11 cellular contexts compared by ENCODE assay signal in the genomic region with DNA sequence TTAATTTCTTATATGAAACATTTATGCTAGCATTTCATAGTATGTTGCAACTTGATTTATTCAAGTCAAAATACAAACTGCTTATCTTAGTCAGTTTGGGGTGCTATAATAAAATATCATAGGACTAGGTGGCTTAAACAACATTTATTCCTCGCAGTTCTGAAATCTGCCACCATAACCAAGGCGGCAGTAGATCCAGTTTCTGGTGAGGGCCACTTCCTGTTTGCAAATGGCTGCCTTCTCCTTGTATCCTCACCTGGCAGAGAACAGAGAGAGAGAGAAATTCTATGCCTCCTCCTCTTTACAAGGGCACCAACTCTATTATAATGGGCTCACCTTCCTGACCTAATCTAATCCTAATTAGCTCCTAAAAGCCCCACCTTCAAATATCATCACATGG.
A peak's percentile ranks its signal among the peaks of the same experiment; 100 is the strongest.
DNase-seq lines count a peak whose midpoint lies in the region; ATAC-seq and TF ChIP-seq lines count a peak whose summit lies in the region.
"Had no signal": no experiment of that assay in that cellular context is flagged by ENCODE, and none has a peak within 500 bp of the region (broad histone marks: within the 10 kb centered on the region; RNA-seq: fewer than 3 reads in every experiment).

No MANE protein-coding gene starts in this region.

- no peaks in the 10 kb centered on the region for H3F3A ChIP-seq in neural progenitor cell (ENCODE audit: low read depth)

- no peak overlapping the region for H3K23ac ChIP-seq in mesenchymal stem cell (ENCODE audit: low read length in 2 of 2)

- H3K4me1 ChIP-seq in neural progenitor cell (no peaks in the 10 kb centered on the region), mesenchymal stem cell (ENCODE audit: control insufficient read depth, insufficient read depth, low read depth, low read length) (no peaks in the 10 kb centered on the region)
- H3K4me1 ChIP-seq: tibial artery had no signal

- no peaks in the 10 kb centered on the region for H3K27me3 ChIP-seq in neural progenitor cell
- H3K27me3 ChIP-seq in mesenchymal stem cell (ENCODE audit: control insufficient read depth in 1 of 2, insufficient read depth in 1 of 2, low read length in 2 of 2): no peaks in the 10 kb centered on the region
- H3K27me3 ChIP-seq: tibial artery had no signal

- no peak overlapping the region for H2BK5ac ChIP-seq in mesenchymal stem cell (ENCODE audit: low read depth, low read length, poor library complexity, severe bottlenecking)

- H3K4me2 ChIP-seq in neural progenitor cell: no peak overlapping the region
- no peak overlapping the region for H3K4me2 ChIP-seq in mesenchymal stem cell (ENCODE audit: low read length, poor library complexity, severe bottlenecking)

- no peaks in the 10 kb centered on the region for H3K79me1 ChIP-seq in mesenchymal stem cell (replicated peaks; ENCODE audit: low read length, poor library complexity, severe bottlenecking)

- H3K9me3 ChIP-seq in neural progenitor cell (ENCODE audit: low read depth): no peaks in the 10 kb centered on the region
- H3K9me3 ChIP-seq in mesenchymal stem cell (ENCODE audit: control insufficient read depth, low read length): no peaks in the 10 kb centered on the region
- H3K9me3 ChIP-seq: tibial artery had no signal

- H3K79me2 ChIP-seq in neural progenitor cell (ENCODE audit: low read depth): no peaks in the 10 kb centered on the region

- H3K27ac ChIP-seq in neural progenitor cell: no peak overlapping the region
- no peak overlapping the region for H3K27ac ChIP-seq in mesenchymal stem cell (ENCODE audit: low read length, poor library complexity, severe bottlenecking)
- H3K27ac ChIP-seq: skin epidermis, tibial artery had no signal

- no peak overlapping the region for H3K14ac ChIP-seq in mesenchymal stem cell (ENCODE audit: low read length in 2 of 2)

- no peak overlapping the region for H2AFZ ChIP-seq in neural progenitor cell (replicated peaks)
- H2AFZ ChIP-seq in mesenchymal stem cell (ENCODE audit: low read depth, low read length): no peak overlapping the region

- H3K4ac ChIP-seq in mesenchymal stem cell (ENCODE audit: low read depth in 1 of 2, low read length in 2 of 2): no peak overlapping the region

- no peaks in the 10 kb centered on the region for H3K27me3 Mint-ChIP-seq in neural progenitor cell (ENCODE audit: insufficient read depth, low read depth)

- peaks cover 2% of the 10 kb centered on the region for H3K9me3 Mint-ChIP-seq in neural progenitor cell

- no peaks in the 10 kb centered on the region for H4K20me1 ChIP-seq in neural progenitor cell (ENCODE audit: low read depth)

- no peak overlapping the region for H4K8ac ChIP-seq in mesenchymal stem cell (ENCODE audit: low read length)

- DNase-seq in NOMO-1 treated with DMSO at 0.1 percent for 48 hours (lab: John Stamatoyannopoulos, UW; ENCODE audit: unreplicated experiment): peak; percentile 10
- DNase-seq in NOMO-1 (lab: John Stamatoyannopoulos, UW; ENCODE audit: unreplicated experiment in 2 of 2): no peak
- peak; percentile 42 for DNase-seq in SK-MEL-5 (ENCODE audit: low read depth, low spot score)
- DNase-seq in neural progenitor cell (ENCODE audit: low spot score): no peak
- no peak for DNase-seq in mesenchymal stem cell
- no peak for DNase-seq in COR-L47 (lab: John Stamatoyannopoulos, UW)
- no peak for DNase-seq in iPS-NIHi11 (ENCODE audit: low spot score)
- DNase-seq: tibial artery had no signal

- H3K4me1 Mint-ChIP-seq in neural progenitor cell: peaks cover 8% of the 10 kb centered on the region

- H3K36me3 Mint-ChIP-seq in neural progenitor cell: no peaks in the 10 kb centered on the region
- H3K36me3 Mint-ChIP-seq: activated naive CD8-positive, alpha-beta T cell had no signal

- no peak overlapping the region for H2AK5ac ChIP-seq in mesenchymal stem cell (ENCODE audit: low read length, severe bottlenecking)

- H2BK12ac ChIP-seq in mesenchymal stem cell (ENCODE audit: low read length in 2 of 2): no peak overlapping the region

- no peak overlapping the region for H3K4me3 ChIP-seq in neural progenitor cell
- no peak overlapping the region for H3K4me3 ChIP-seq in mesenchymal stem cell (ENCODE audit: insufficient read depth in 1 of 2, low read depth in 1 of 2, low read length in 2 of 2)
- H3K4me3 ChIP-seq: skin epidermis, tibial artery had no signal

- H3K36me3 ChIP-seq in neural progenitor cell: no peaks in the 10 kb centered on the region
- H3K36me3 ChIP-seq in mesenchymal stem cell (ENCODE audit: control insufficient read depth in 1 of 2, insufficient read depth in 2 of 2, low read depth in 1 of 2, low read length in 2 of 2): no peaks in the 10 kb centered on the region
- H3K36me3 ChIP-seq: tibial artery had no signal

- 98% methylated on average over 2 of the region's 2 CpGs for WGBS in mesenchymal stem cell

- H3K9ac ChIP-seq in neural progenitor cell (no peak overlapping the region), mesenchymal stem cell (ENCODE audit: low read length) (no peak overlapping the region)

- H4K91ac ChIP-seq in mesenchymal stem cell (ENCODE audit: low read length): no peak overlapping the region

- no peak overlapping the region for H3K27ac Mint-ChIP-seq in neural progenitor cell
- H3K27ac Mint-ChIP-seq: activated naive CD8-positive, alpha-beta T cell had no signal

- in situ Hi-C loops in SK-MEL-5 (cut with HindIII; ENCODE audit: low pct_unique_long_range_greater_than_20kb, low sequenced_read_pairs): no loop called here

- peak; percentile 15 for TF ChIP-seq CTCF in neural progenitor cell (IDR thresholded peaks at IDR 0.05)

- H3K4me3 Mint-ChIP-seq in neural progenitor cell: no peak overlapping the region
- H3K4me3 Mint-ChIP-seq: activated naive CD8-positive, alpha-beta T cell had no signal

- H2BK15ac ChIP-seq in mesenchymal stem cell (ENCODE audit: low read depth, poor library complexity, severe bottlenecking): no peak overlapping the region

- ATAC-seq in HG02981 (IDR thresholded peaks at IDR 0.05; ENCODE audit: unreplicated experiment): peak; percentile 72

- H3K18ac ChIP-seq in mesenchymal stem cell (ENCODE audit: low read depth in 1 of 2, low read length in 2 of 2): no peak overlapping the region

- H2BK120ac ChIP-seq in mesenchymal stem cell (ENCODE audit: low read depth, low read length): no peak overlapping the region

Comparison
In these comparisons a context has a peak if more than half of its experiments do, and no peak if none do; other contexts are left out.
1. DNase-seq: peak in NOMO-1 treated with DMSO at 0.1 percent for 48 hours (single experiment) and SK-MEL-5 (single experiment); none in NOMO-1 (0 of 2), neural progenitor cell (single experiment), mesenchymal stem cell (single experiment), COR-L47 (single experiment) and iPS-NIHi11 (single experiment).